Comparison of ENCODE assay signal across 8 cellular contexts in the genomic region with DNA sequence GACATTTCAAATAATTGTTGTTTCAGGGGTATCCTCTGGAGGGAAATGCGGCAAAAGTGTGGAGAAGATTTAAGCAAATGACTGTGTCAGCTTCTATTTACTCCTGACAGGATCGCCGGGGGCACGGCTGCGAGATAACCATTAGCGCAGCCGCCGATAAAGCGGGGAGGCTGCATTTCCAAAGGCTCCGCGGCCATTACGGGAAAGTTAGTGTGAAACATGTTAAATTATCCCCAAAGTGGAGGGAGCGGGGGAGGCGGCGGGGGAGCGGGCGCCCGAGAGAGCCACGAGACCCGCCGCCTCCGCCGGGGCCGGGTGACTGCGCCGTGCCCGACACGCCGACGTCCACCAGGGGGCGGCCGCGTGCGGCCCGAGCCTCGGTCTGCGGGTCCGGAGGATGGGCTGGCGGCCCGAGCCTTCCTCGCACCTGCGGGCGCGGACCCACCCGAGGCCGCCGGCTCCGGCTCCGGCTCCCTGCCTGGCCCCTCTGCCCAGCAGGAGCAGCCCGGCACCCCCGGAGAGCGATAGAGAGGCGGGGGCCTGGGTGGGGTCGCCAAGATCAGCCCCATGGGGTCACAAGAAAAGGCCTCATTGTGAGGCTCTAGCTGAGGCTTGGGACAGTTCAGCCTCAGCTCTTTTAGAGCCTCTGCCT.
DNase-seq lines count a peak whose midpoint lies in the region; ATAC-seq, FAIRE-seq and TF ChIP-seq lines count a peak whose summit lies in the region.

No MANE protein-coding gene starts in this region.

- 2 to 4% methylated on average over 48 to 54 of the region's 54 CpGs for WGBS in pancreas, 2 donors

- H3K9me3 Mint-ChIP-seq in activated CD4-positive, alpha-beta memory T cell treated with anti-CD3 and anti-CD28 coated beads, Interleukin-2, amount 10 ng/mL, durations not matched to agents 7 days and 5 days = no peaks in the 10 kb centered on the region
- no peaks in the 10 kb centered on the region for H3K9me3 Mint-ChIP-seq in endothelial cell (ENCODE audit: unreplicated experiment)

- H3K4me3 ChIP-seq in pancreas = no peak overlapping the region

- ATAC-seq in pancreas = peak; percentile 82 to 90 (median 86)
- ATAC-seq in GM19467 (IDR thresholded peaks at IDR 0.05; ENCODE audit: unreplicated experiment) = no peak

- no peak overlapping the region for H3K27ac ChIP-seq in pancreas

- H3K36me3 ChIP-seq in pancreas = no peaks in the 10 kb centered on the region

- H3K4me1 ChIP-seq in pancreas = no peaks in the 10 kb centered on the region

- DNase-seq in CD1c-positive myeloid dendritic cell (ENCODE audit: extremely low spot score) (peak; percentile 60), HK-2 (ENCODE audit: unreplicated experiment) (peak; percentile 65), endothelial cell (ENCODE audit: low spot score) (peak; percentile 77), pancreas (peak in 4 of 6 donors; percentile 39 to 89 (median 66)), NCI-H2107 treated with DMSO at 0.1 percent for 48 hours (lab: John Stamatoyannopoulos, UW; ENCODE audit: unreplicated experiment) (no peak), NOMO-1 treated with DMSO at 0.1 percent for 48 hours (lab: John Stamatoyannopoulos, UW; ENCODE audit: unreplicated experiment) (no peak)
- DNase-seq in activated CD4-positive, alpha-beta memory T cell treated with anti-CD3 and anti-CD28 coated beads, Interleukin-2, amount 10 ng/mL, durations not matched to agents 7 days and 5 days = peak; percentile 67

- CTCF ChIA-PET in activated CD4-positive, alpha-beta memory T cell treated with anti-CD3 and anti-CD28 coated beads, Interleukin-2, amount 10 ng/mL, durations not matched to agents 7 days and 5 days (lab: Charles Lee) = interaction anchor here (0.6 to 2.0 kb wide), 7 partner anchors 10 to 208 kb away, joined by 3 to 11 read pairs (median 4); no protein-coding TSS in a partner anchor

- no peaks in the 10 kb centered on the region for H3K36me3 Mint-ChIP-seq in activated CD4-positive, alpha-beta memory T cell treated with anti-CD3 and anti-CD28 coated beads, Interleukin-2, amount 10 ng/mL, durations not matched to agents 7 days and 5 days (ENCODE audit: low read depth)
- no peaks in the 10 kb centered on the region for H3K36me3 Mint-ChIP-seq in endothelial cell (ENCODE audit: low read depth, unreplicated experiment)

- POLR2A ChIA-PET in activated CD4-positive, alpha-beta memory T cell treated with anti-CD3 and anti-CD28 coated beads, Interleukin-2, amount 10 ng/mL, durations not matched to agents 7 days and 5 days (lab: Charles Lee) = no interaction called here

- peak; percentile 100 for TF ChIP-seq CTCF in endothelial cell (IDR thresholded peaks at IDR 0.05; ENCODE audit: unreplicated experiment)
- peak; percentile 64 to 77 (median 74) for TF ChIP-seq CTCF in pancreas (IDR thresholded peaks at IDR 0.05)

- peaks cover 59% of the 10 kb centered on the region for H3K27me3 Mint-ChIP-seq in activated CD4-positive, alpha-beta memory T cell treated with anti-CD3 and anti-CD28 coated beads, Interleukin-2, amount 10 ng/mL, durations not matched to agents 7 days and 5 days
- H3K27me3 Mint-ChIP-seq in endothelial cell (ENCODE audit: unreplicated experiment) = peaks cover 19% of the 10 kb centered on the region

- H3K4me3 Mint-ChIP-seq in activated CD4-positive, alpha-beta memory T cell treated with anti-CD3 and anti-CD28 coated beads, Interleukin-2, amount 10 ng/mL, durations not matched to agents 7 days and 5 days = no peak overlapping the region
- H3K4me3 Mint-ChIP-seq in endothelial cell (ENCODE audit: unreplicated experiment) = no peak overlapping the region

- H3K27me3 ChIP-seq in pancreas = peaks cover 0 to 39% (median 3%) of the 10 kb centered on the region in 4 donors

- H3K9me3 ChIP-seq in pancreas = no peaks in the 10 kb centered on the region

- H3K27ac Mint-ChIP-seq in activated CD4-positive, alpha-beta memory T cell treated with anti-CD3 and anti-CD28 coated beads, Interleukin-2, amount 10 ng/mL, durations not matched to agents 7 days and 5 days = no peak overlapping the region
- H3K27ac Mint-ChIP-seq in endothelial cell (ENCODE audit: unreplicated experiment) = no peak overlapping the region

- FAIRE-seq in pancreas (lab: Jason Lieb, UNC) = no peak

- intact Hi-C loops in pancreas (cut with DNase I) = no loop called here

- peaks cover 6% of the 10 kb centered on the region for H3K4me1 Mint-ChIP-seq in activated CD4-positive, alpha-beta memory T cell treated with anti-CD3 and anti-CD28 coated beads, Interleukin-2, amount 10 ng/mL, durations not matched to agents 7 days and 5 days
- H3K4me1 Mint-ChIP-seq in endothelial cell (ENCODE audit: unreplicated experiment) = peaks cover 12% of the 10 kb centered on the region

Comparison
In these comparisons a context has a peak if more than half of its experiments do, and no peak if none do; other contexts are left out.
1. DNase-seq: peak in CD1c-positive myeloid dendritic cell (single experiment), HK-2 (single experiment), activated CD4-positive, alpha-beta memory T cell treated with anti-CD3 and anti-CD28 coated beads, Interleukin-2, amount 10 ng/mL, durations not matched to agents 7 days and 5 days (single experiment), endothelial cell (single experiment) and pancreas (4 of 6); none in NCI-H2107 treated with DMSO at 0.1 percent for 48 hours (single experiment) and NOMO-1 treated with DMSO at 0.1 percent for 48 hours (single experiment).